In genomic region chr5:6810641-6811405, GRCh38 we compare ENCODE assay signal across 1 cellular context.
TF ChIP-seq lines count a peak whose summit lies in the region.

No MANE protein-coding gene starts in this region.

TF ChIP-seq in GM23338, 12 proteins besides CTCF, POLR2A, EP300 and RAD21 (continued from another document):
- TF ChIP-seq ZNF462 (CRISPR knock-in tag; IDR thresholded peaks at IDR 0.05) (no peak), ETS1 (IDR thresholded peaks at IDR 0.05) (no peak), ZNF331 (CRISPR knock-in tag; IDR thresholded peaks at IDR 0.05; ENCODE audit: low read depth) (no peak), ZNF114 (CRISPR knock-in tag; IDR thresholded peaks at IDR 0.05) (no peak), EZH2phosphoT487 (IDR thresholded peaks at IDR 0.05; ENCODE audit: unreplicated experiment) (no peak), NANOG (IDR thresholded peaks at IDR 0.05; ENCODE audit: borderline replicate concordance) (no peak), JUNB (IDR thresholded peaks at IDR 0.05; ENCODE audit: unreplicated experiment) (no peak), CREB1 (CRISPR knock-in tag; IDR thresholded peaks at IDR 0.05; ENCODE audit: low read depth) (no peak), POLR2AphosphoS5 (IDR thresholded peaks at IDR 0.05; ENCODE audit: low read depth) (no peak)
- TF ChIP-seq, protein P1, sequence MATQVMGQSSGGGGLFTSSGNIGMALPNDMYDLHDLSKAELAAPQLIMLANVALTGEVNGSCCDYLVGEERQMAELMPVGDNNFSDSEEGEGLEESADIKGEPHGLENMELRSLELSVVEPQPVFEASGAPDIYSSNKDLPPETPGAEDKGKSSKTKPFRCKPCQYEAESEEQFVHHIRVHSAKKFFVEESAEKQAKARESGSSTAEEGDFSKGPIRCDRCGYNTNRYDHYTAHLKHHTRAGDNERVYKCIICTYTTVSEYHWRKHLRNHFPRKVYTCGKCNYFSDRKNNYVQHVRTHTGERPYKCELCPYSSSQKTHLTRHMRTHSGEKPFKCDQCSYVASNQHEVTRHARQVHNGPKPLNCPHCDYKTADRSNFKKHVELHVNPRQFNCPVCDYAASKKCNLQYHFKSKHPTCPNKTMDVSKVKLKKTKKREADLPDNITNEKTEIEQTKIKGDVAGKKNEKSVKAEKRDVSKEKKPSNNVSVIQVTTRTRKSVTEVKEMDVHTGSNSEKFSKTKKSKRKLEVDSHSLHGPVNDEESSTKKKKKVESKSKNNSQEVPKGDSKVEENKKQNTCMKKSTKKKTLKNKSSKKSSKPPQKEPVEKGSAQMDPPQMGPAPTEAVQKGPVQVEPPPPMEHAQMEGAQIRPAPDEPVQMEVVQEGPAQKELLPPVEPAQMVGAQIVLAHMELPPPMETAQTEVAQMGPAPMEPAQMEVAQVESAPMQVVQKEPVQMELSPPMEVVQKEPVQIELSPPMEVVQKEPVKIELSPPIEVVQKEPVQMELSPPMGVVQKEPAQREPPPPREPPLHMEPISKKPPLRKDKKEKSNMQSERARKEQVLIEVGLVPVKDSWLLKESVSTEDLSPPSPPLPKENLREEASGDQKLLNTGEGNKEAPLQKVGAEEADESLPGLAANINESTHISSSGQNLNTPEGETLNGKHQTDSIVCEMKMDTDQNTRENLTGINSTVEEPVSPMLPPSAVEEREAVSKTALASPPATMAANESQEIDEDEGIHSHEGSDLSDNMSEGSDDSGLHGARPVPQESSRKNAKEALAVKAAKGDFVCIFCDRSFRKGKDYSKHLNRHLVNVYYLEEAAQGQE (IDR thresholded peaks at IDR 0.05; ENCODE audit: unreplicated experiment): no peak
